In the genomic region with DNA sequence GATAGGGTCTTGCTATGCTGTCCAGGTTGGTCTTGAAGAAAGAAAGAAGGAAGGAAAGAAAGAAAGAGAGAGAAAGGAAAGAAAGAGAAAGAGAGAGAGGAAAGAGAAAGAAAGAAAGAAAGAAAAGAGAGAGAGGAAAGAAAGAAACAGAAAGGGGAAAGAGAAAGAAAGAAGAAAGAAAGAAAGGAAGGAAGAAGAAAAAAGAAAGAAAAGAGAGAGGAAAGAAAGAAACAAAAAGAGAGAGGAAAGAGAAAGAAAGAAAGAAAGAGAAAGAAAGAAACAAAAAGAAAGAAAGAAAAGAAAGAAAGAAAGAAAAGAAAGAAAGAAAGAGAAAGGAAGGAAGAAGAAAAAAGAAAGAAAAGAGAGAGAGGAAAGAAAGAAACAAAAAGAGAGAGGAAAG, we compare ENCODE assay signal across 19 cellular contexts.
DNase-seq lines count a peak whose midpoint lies in the region; ATAC-seq and TF ChIP-seq lines count a peak whose summit lies in the region.
"Had no signal": no experiment of that assay in that cellular context is flagged by ENCODE, and none has a peak within 500 bp of the region (broad histone marks: within the 10 kb centered on the region; RNA-seq: fewer than 3 reads in every experiment).

No MANE protein-coding gene starts in this region.

- no peak overlapping the region for H3K4me3 ChIP-seq in CD8-positive, alpha-beta memory T cell (ENCODE audit: low read length)
- H3K4me3 ChIP-seq: BLaER1 treated with 17β-estradiol and CSF1 and Interleukin-3, amounts not matched to agents 10 nM and 100 nM; GM12878; GM23248 had no signal

- peaks cover 8 to 16% of the 10 kb centered on the region in 2 donors for H3K9me3 Mint-ChIP-seq in activated T-cell treated with anti-CD3 and anti-CD28 coated beads, Interleukin-2, amount 50 U/mL, for 72 hours
- H3K9me3 Mint-ChIP-seq in WTC11 (peaks cover 6% of the 10 kb centered on the region), progenitor cell of endocrine pancreas (ENCODE audit: low read depth) (peaks cover 8% of the 10 kb centered on the region)
- peaks cover 4 to 13% (median 11%) of the 10 kb centered on the region in 5 donors for H3K9me3 Mint-ChIP-seq in CD8-positive, alpha-beta memory T cell

- POLR2A ChIA-PET in WTC11 (lab: Charles Lee) = no interaction called here
- POLR2A ChIA-PET in CD8-positive, alpha-beta memory T cell (lab: Charles Lee) = no interaction called here

- H3K9me3 ChIP-seq in CD8-positive, alpha-beta memory T cell (ENCODE audit: low read length) = no peaks in the 10 kb centered on the region
- H3K9me3 ChIP-seq: BE2C had no signal

- no peak for TF ChIP-seq CTCF in WTC11 (IDR thresholded peaks at IDR 0.05)
- no peak for TF ChIP-seq CTCF in progenitor cell of endocrine pancreas (IDR thresholded peaks at IDR 0.05; ENCODE audit: unreplicated experiment)

- no peak overlapping the region for H3K4me3 Mint-ChIP-seq in activated T-cell treated with anti-CD3 and anti-CD28 coated beads, Interleukin-2, amount 50 U/mL, for 72 hours
- H3K4me3 Mint-ChIP-seq in WTC11 (no peak overlapping the region), progenitor cell of endocrine pancreas (ENCODE audit: low read depth) (no peak overlapping the region)
- H3K4me3 Mint-ChIP-seq in CD8-positive, alpha-beta memory T cell = no peak overlapping the region
- H3K4me3 Mint-ChIP-seq: CD14-positive monocyte; CD4-positive, alpha-beta memory T cell had no signal

- H3K27ac Mint-ChIP-seq in activated T-cell treated with anti-CD3 and anti-CD28 coated beads, Interleukin-2, amount 50 U/mL, for 72 hours = peak overlapping the region; percentile 41
- H3K27ac Mint-ChIP-seq in WTC11 = 0 out of 2 replicates have a peak overlapping the region, but pooled peaks have one; percentile 4
- H3K27ac Mint-ChIP-seq in progenitor cell of endocrine pancreas = peak overlapping the region; percentile 10
- H3K27ac Mint-ChIP-seq in CD8-positive, alpha-beta memory T cell = no peak overlapping the region
- H3K27ac Mint-ChIP-seq: CD4-positive, alpha-beta memory T cell had no signal

- peaks cover 0 to 3% of the 10 kb centered on the region in 2 donors for H3K36me3 Mint-ChIP-seq in activated T-cell treated with anti-CD3 and anti-CD28 coated beads, Interleukin-2, amount 50 U/mL, for 72 hours (ENCODE audit: insufficient read depth in 2 of 2)
- H3K36me3 Mint-ChIP-seq in WTC11 (no peaks in the 10 kb centered on the region), progenitor cell of endocrine pancreas (ENCODE audit: insufficient read depth) (no peaks in the 10 kb centered on the region)
- H3K36me3 Mint-ChIP-seq in CD8-positive, alpha-beta memory T cell = peaks cover 0 to 4% (median 2%) of the 10 kb centered on the region in 3 donors
- H3K36me3 Mint-ChIP-seq: CD14-positive monocyte; CD4-positive, alpha-beta memory T cell had no signal

- no peaks in the 10 kb centered on the region for H3K4me1 Mint-ChIP-seq in activated T-cell treated with anti-CD3 and anti-CD28 coated beads, Interleukin-2, amount 50 U/mL, for 72 hours (ENCODE audit: low read depth)
- H3K4me1 Mint-ChIP-seq in WTC11 (peaks cover 21% of the 10 kb centered on the region), progenitor cell of endocrine pancreas (ENCODE audit: low read depth) (no peaks in the 10 kb centered on the region)
- no peaks in the 10 kb centered on the region for H3K4me1 Mint-ChIP-seq in CD8-positive, alpha-beta memory T cell
- H3K4me1 Mint-ChIP-seq: CD14-positive monocyte had no signal

- no peaks in the 10 kb centered on the region for H3K27me3 Mint-ChIP-seq in activated T-cell treated with anti-CD3 and anti-CD28 coated beads, Interleukin-2, amount 50 U/mL, for 72 hours (ENCODE audit: low read depth)
- H3K27me3 Mint-ChIP-seq in WTC11 (ENCODE audit: low read depth) (0 out of 2 replicates have a peak, but pooled peaks cover 2% of the 10 kb centered on the region), progenitor cell of endocrine pancreas (peaks cover 8% of the 10 kb centered on the region)
- H3K27me3 Mint-ChIP-seq in CD8-positive, alpha-beta memory T cell = peaks cover 0 to 1% of the 10 kb centered on the region in 2 donors
- H3K27me3 Mint-ChIP-seq: CD4-positive, alpha-beta memory T cell had no signal

- no peak for DNase-seq in activated T-cell treated with anti-CD3 and anti-CD28 coated beads, Interleukin-2, amount 50 U/mL, for 72 hours
- no peak for DNase-seq in activated T-cell treated with anti-CD3 and anti-CD28 coated beads, Interleukin-2, amount 50 U/mL, for 48 hours
- no peak for DNase-seq in WTC11 (ENCODE audit: low spot score)
- no peak for DNase-seq in progenitor cell of endocrine pancreas (ENCODE audit: low spot score, unreplicated experiment)
- no peak for DNase-seq in CD8-positive, alpha-beta memory T cell
- DNase-seq in NCI-H82 (lab: John Stamatoyannopoulos, UW) = no peak
- DNase-seq: BE2C; CD4-positive, alpha-beta memory T cell; DMS 273 treated with DMSO at 0.1 percent for 48 hours; DMS79; EL; GDM1; GM23248; H7; HCEC 1CT had no signal

- H3K4me1 ChIP-seq in CD8-positive, alpha-beta memory T cell (ENCODE audit: insufficient read depth, low read length) = no peaks in the 10 kb centered on the region
- H3K4me1 ChIP-seq: BE2C; BLaER1 treated with 17β-estradiol and CSF1 and Interleukin-3, amounts not matched to agents 10 nM and 100 nM had no signal

- no peaks in the 10 kb centered on the region for H3K36me3 ChIP-seq in CD8-positive, alpha-beta memory T cell (ENCODE audit: insufficient read depth, low read length)
- H3K36me3 ChIP-seq: BE2C; BLaER1 treated with 17β-estradiol and CSF1 and Interleukin-3, amounts not matched to agents 10 nM and 100 nM had no signal

- no peaks in the 10 kb centered on the region for H3K27me3 ChIP-seq in CD8-positive, alpha-beta memory T cell (ENCODE audit: insufficient read depth, low read length, poor library complexity, severe bottlenecking)
- H3K27me3 ChIP-seq: BE2C; BLaER1 treated with 17β-estradiol and CSF1 and Interleukin-3, amounts not matched to agents 10 nM and 100 nM had no signal

- CTCF ChIA-PET in WTC11 (lab: Charles Lee) = no interaction called here
- CTCF ChIA-PET in CD8-positive, alpha-beta memory T cell (lab: Charles Lee) = no interaction called here

- no peak overlapping the region for H3K27ac ChIP-seq in CD8-positive, alpha-beta memory T cell (ENCODE audit: low read depth, low read length)
- H3K27ac ChIP-seq: 22Rv1; BLaER1 treated with 17β-estradiol and CSF1 and Interleukin-3, amounts not matched to agents 10 nM and 100 nM; GM23248 had no signal

- no peak for ATAC-seq in activated T-cell treated with anti-CD3 and anti-CD28 coated beads, Interleukin-2, amount 50 U/mL, for 72 hours (replicated peaks in 1 of 2)
- ATAC-seq in WTC11 = no peak
- ATAC-seq: GM12878 had no signal

TF ChIP-seq in WTC11, 78 proteins besides CTCF, POLR2A, EP300 and RAD21:
- TF ChIP-seq ATF6 (CRISPR knock-in tag; IDR thresholded peaks at IDR 0.05) = no peak
- TF ChIP-seq, protein P1, sequence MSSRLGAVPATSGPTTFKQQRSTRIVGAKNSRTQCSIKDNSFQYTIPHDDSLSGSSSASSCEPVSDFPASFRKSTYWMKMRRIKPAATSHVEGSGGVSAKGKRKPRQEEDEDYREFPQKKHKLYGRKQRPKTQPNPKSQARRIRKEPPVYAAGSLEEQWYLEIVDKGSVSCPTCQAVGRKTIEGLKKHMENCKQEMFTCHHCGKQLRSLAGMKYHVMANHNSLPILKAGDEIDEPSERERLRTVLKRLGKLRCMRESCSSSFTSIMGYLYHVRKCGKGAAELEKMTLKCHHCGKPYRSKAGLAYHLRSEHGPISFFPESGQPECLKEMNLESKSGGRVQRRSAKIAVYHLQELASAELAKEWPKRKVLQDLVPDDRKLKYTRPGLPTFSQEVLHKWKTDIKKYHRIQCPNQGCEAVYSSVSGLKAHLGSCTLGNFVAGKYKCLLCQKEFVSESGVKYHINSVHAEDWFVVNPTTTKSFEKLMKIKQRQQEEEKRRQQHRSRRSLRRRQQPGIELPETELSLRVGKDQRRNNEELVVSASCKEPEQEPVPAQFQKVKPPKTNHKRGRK (CRISPR knock-in tag; IDR thresholded peaks at IDR 0.05; ENCODE audit: borderline replicate concordance) = peak; percentile 72
TF ChIP-seq in WTC11: peak in this region for 1.

Comparison
In these comparisons a context has a peak if more than half of its experiments do, and no peak if none do; other contexts are left out.
1. H3K27ac Mint-ChIP-seq: peak in activated T-cell treated with anti-CD3 and anti-CD28 coated beads, Interleukin-2, amount 50 U/mL, for 72 hours (single experiment), WTC11 (single experiment) and progenitor cell of endocrine pancreas (single experiment); none in CD8-positive, alpha-beta memory T cell (0 of 8).